In the genomic region with DNA sequence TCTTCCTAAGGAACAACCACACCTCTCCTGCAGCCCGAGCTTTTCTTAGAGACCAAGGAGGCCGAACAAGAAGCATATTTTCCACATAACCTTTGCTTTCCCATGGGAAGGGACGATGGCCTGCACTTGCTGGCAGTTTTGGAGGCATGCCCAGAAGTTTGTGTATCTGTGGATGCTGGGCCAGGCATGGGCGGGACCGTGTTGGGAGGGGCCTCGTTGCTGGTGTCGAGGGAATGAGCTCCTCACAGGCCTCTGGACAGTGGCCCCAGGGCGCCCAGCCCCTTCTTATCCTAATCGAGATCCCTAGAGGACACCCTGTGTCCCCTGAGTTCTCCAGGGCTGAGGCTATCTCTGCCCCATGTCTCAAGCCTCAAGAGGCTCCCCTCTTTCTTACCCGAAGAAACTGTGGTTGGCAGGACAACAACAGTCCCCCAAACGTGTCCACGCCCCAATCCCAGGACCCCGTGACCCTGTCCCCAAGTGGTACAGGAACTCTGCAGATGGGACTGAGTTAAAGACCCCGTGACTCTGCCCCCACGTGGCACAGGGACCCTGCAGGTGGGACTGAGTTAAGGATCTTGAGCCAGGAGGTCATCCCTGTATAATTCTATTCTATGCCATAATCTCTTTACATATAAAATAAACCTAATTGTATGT, we compare ENCODE assay signal across 13 cellular contexts.
A peak's percentile ranks its signal among the peaks of the same experiment; 100 is the strongest.
DNase-seq lines count a peak whose midpoint lies in the region; ATAC-seq and TF ChIP-seq lines count a peak whose summit lies in the region.
"Had no signal": no experiment of that assay in that cellular context is flagged by ENCODE, and none has a peak within 500 bp of the region (broad histone marks: within the 10 kb centered on the region; RNA-seq: fewer than 3 reads in every experiment).

No MANE protein-coding gene starts in this region.

- no peak overlapping the region for H3K4ac ChIP-seq in IMR-90 (ENCODE audit: low read depth, low read length)

- CTCF ChIA-PET in IMR-90 (lab: Yijun Ruan, JAX): no interaction called here
- CTCF ChIA-PET in activated CD4-positive, alpha-beta memory T cell treated with anti-CD3 and anti-CD28 coated beads for 36 hours (lab: Charles Lee): no interaction called here

- no peaks in the 10 kb centered on the region for H3K27me3 Mint-ChIP-seq in activated CD4-positive, alpha-beta memory T cell treated with anti-CD3 and anti-CD28 coated beads for 36 hours
- H3K27me3 Mint-ChIP-seq: activated naive CD8-positive, alpha-beta T cell treated with anti-CD3 and anti-CD28 coated beads for 36 hours had no signal

- H3K4me3 Mint-ChIP-seq in activated CD4-positive, alpha-beta memory T cell treated with anti-CD3 and anti-CD28 coated beads for 36 hours: no peak overlapping the region
- H3K4me3 Mint-ChIP-seq: activated naive CD8-positive, alpha-beta T cell treated with anti-CD3 and anti-CD28 coated beads for 36 hours; stimulated activated memory B cell treated with anti-CD40 and anti-IgM and Interleukin-4, amounts not matched to agents 10 μg/mL and 1 μg/mL and 100 μg/mL, for 72 hours had no signal

- H3K56ac ChIP-seq in IMR-90 (ENCODE audit: extremely low read depth, insufficient read depth, low read length): no peak overlapping the region

- TF ChIP-seq POLR2A in IMR-90 (IDR thresholded peaks at IDR 0.05; ENCODE audit: low read depth, low read length) (no peak), body of pancreas (IDR thresholded peaks at IDR 0.05) (no peak)

- H4K91ac ChIP-seq in IMR-90 (ENCODE audit: insufficient read depth, low read depth, low read length): no peak overlapping the region

- peak; percentile 4 for DNase-seq in IMR-90
- DNase-seq in body of pancreas: peak; percentile 69 to 87 (median 82)
- peak; percentile 67 to 71 (median 69) for DNase-seq in mucosa of descending colon
- no peak for DNase-seq in activated CD4-positive, alpha-beta memory T cell treated with anti-CD3 and anti-CD28 coated beads for 36 hours
- DNase-seq in cerebellar nuclear complex (lab: John Stamatoyannopoulos, UW): no peak
- no peak for DNase-seq in hepatocyte (ENCODE audit: low spot score)
- DNase-seq: activated naive CD8-positive, alpha-beta T cell treated with anti-CD3 and anti-CD28 coated beads for 36 hours; dermis blood vessel endothelial cell; NCI-H2081 treated with DMSO at 0.1 percent for 48 hours; stimulated activated CD4-positive, alpha-beta T cell treated with anti-CD3 and anti-CD28 coated beads, Interleukin-2, amount 100 ng/mL, for 24 hours had no signal

- ATAC-seq in IMR-90 (ENCODE audit: low read depth): peak; percentile 47
- peak; percentile 42 for ATAC-seq in body of pancreas
- ATAC-seq in mucosa of descending colon: peak; percentile 63
- ATAC-seq in GM18868 (IDR thresholded peaks at IDR 0.05; ENCODE audit: unreplicated experiment): no peak
- ATAC-seq: stimulated activated memory B cell treated with anti-CD40 and anti-IgM and Interleukin-4, amounts not matched to agents 10 μg/mL and 1 μg/mL and 100 μg/mL, for 72 hours had no signal

- H4K20me1 ChIP-seq in BLaER1: no peaks in the 10 kb centered on the region
- no peaks in the 10 kb centered on the region; the same call in 1 of the 2 replicates for H4K20me1 ChIP-seq in IMR-90 (ENCODE audit: insufficient read depth, low read length)
- no peaks in the 10 kb centered on the region for H4K20me1 ChIP-seq in hepatocyte (ENCODE audit: insufficient read depth, poor library complexity, severe bottlenecking)

- peaks cover 8% of the 10 kb centered on the region for H3K9me3 Mint-ChIP-seq in activated CD4-positive, alpha-beta memory T cell treated with anti-CD3 and anti-CD28 coated beads for 36 hours
- H3K9me3 Mint-ChIP-seq: activated naive CD8-positive, alpha-beta T cell treated with anti-CD3 and anti-CD28 coated beads for 36 hours had no signal

- H2BK120ac ChIP-seq in IMR-90 (ENCODE audit: low read depth, low read length): no peak overlapping the region

- H3K4me1 Mint-ChIP-seq in activated CD4-positive, alpha-beta memory T cell treated with anti-CD3 and anti-CD28 coated beads for 36 hours (ENCODE audit: low read depth): peaks cover 6% of the 10 kb centered on the region
- H3K4me1 Mint-ChIP-seq: stimulated activated memory B cell treated with anti-CD40 and anti-IgM and Interleukin-4, amounts not matched to agents 10 μg/mL and 1 μg/mL and 100 μg/mL, for 72 hours had no signal

- no peaks in the 10 kb centered on the region for H3K27me3 ChIP-seq in BLaER1
- peaks cover under 1% of the 10 kb centered on the region; the same call in 1 of the 2 replicates for H3K27me3 ChIP-seq in IMR-90 (ENCODE audit: control insufficient read depth, insufficient read depth, low read length)
- peaks cover 0 to under 1% of the 10 kb centered on the region in 2 donors for H3K27me3 ChIP-seq in body of pancreas
- peaks cover 14% of the 10 kb centered on the region for H3K27me3 ChIP-seq in hepatocyte

- in situ Hi-C loops in IMR-90 (cut with MboI; ENCODE audit: low sequenced_read_pairs): no loop called here

- no peak for TF ChIP-seq RAD21 in IMR-90 (IDR thresholded peaks at IDR 0.05; ENCODE audit: low read length)

- POLR2A ChIA-PET in IMR-90 (lab: Charles Lee; ENCODE audit: unreplicated experiment): no interaction called here
- POLR2A ChIA-PET in activated CD4-positive, alpha-beta memory T cell treated with anti-CD3 and anti-CD28 coated beads for 36 hours (lab: Charles Lee): no interaction called here

- H3K23ac ChIP-seq in IMR-90 (ENCODE audit: low read depth, low read length): no peak overlapping the region

- H2BK5ac ChIP-seq in IMR-90 (ENCODE audit: low read depth, low read length, poor library complexity, severe bottlenecking): no peak overlapping the region

- no peaks in the 10 kb centered on the region for H3K79me1 ChIP-seq in IMR-90 (ENCODE audit: low read depth in 1 of 2, low read length in 2 of 2)

- no peak overlapping the region for H3K14ac ChIP-seq in IMR-90 (replicated peaks; ENCODE audit: low read depth, low read length)

- H4K8ac ChIP-seq in IMR-90 (ENCODE audit: low read depth in 2 of 2, low read length in 2 of 2): no peak overlapping the region

- WGBS in IMR-90 (ENCODE audit: extremely low coverage in 2 of 2, insufficient read length in 1 of 2), 2 experiments: 43% methylated on average over 3 of the region's 15 CpGs; no CpG with 5 or more reads in 1 of the 2 experiments
- 38 to 48% methylated on average over 14 to 15 of the region's 15 CpGs for WGBS in body of pancreas, 2 donors
- 80% methylated on average over 15 of the region's 15 CpGs for WGBS in hepatocyte (ENCODE audit: low lambda C conversion rate, missing lambda C conversion rate)

- H3K18ac ChIP-seq in IMR-90 (ENCODE audit: low read depth, low read length): no peak overlapping the region

- H3K36me3 ChIP-seq in BLaER1 (peaks cover 6% of the 10 kb centered on the region; the same call in 1 of the 2 replicates), IMR-90 (ENCODE audit: control insufficient read depth, insufficient read depth, low read length) (no peaks in the 10 kb centered on the region), body of pancreas (replicated peaks in 1 of 2; ENCODE audit: insufficient read depth in 1 of 2, low read depth in 2 of 2) (no peaks in the 10 kb centered on the region), mucosa of descending colon (ENCODE audit: low read depth) (no peaks in the 10 kb centered on the region), hepatocyte (replicated peaks; ENCODE audit: insufficient read depth, low read depth) (no peaks in the 10 kb centered on the region)

- dilution Hi-C loops in IMR-90 (cut with HindIII; ENCODE audit: low sequenced_read_pairs, unreplicated experiment): no loop called here

- H3K9ac ChIP-seq in BLaER1: peak overlapping the region; percentile 69
- no peak overlapping the region for H3K9ac ChIP-seq in IMR-90 (ENCODE audit: low read depth, low read length)

- peak overlapping the region; percentile 87 for H3K27ac ChIP-seq in BLaER1
- no peak overlapping the region for H3K27ac ChIP-seq in IMR-90 (ENCODE audit: insufficient read depth, low read length)
- H3K27ac ChIP-seq in body of pancreas: no peak overlapping the region
- H3K27ac ChIP-seq in hepatocyte: no peak overlapping the region

- H3K9me1 ChIP-seq in IMR-90 (ENCODE audit: insufficient read depth, low read length): no peaks in the 10 kb centered on the region

- no peak overlapping the region for H2AK5ac ChIP-seq in IMR-90 (ENCODE audit: low read depth, low read length)

- H3K36me3 Mint-ChIP-seq in activated CD4-positive, alpha-beta memory T cell treated with anti-CD3 and anti-CD28 coated beads for 36 hours: no peaks in the 10 kb centered on the region
- H3K36me3 Mint-ChIP-seq: stimulated activated memory B cell treated with anti-CD40 and anti-IgM and Interleukin-4, amounts not matched to agents 10 μg/mL and 1 μg/mL and 100 μg/mL, for 72 hours had no signal

- no peak overlapping the region for H2BK15ac ChIP-seq in IMR-90 (ENCODE audit: low read depth, low read length)

- H2AFZ ChIP-seq in IMR-90 (replicated peaks; ENCODE audit: low read length, poor library complexity): no peak overlapping the region
- H2AFZ ChIP-seq in hepatocyte: no peak overlapping the region

- H4K5ac ChIP-seq in IMR-90 (ENCODE audit: low read depth, low read length): no peak overlapping the region

- H3K4me3 ChIP-seq in BLaER1 (peak overlapping the region; percentile 31; the same call in 1 of the 2 replicates), IMR-90 (ENCODE audit: insufficient read depth, low read depth, low read length) (no peak overlapping the region), body of pancreas (no peak overlapping the region), mucosa of descending colon (no peak overlapping the region), hepatocyte (no peak overlapping the region)

- no peak for TF ChIP-seq CTCF in IMR-90 (conservative IDR thresholded peaks at IDR 0.05; ENCODE audit: low read depth, low read length)
- no peak for TF ChIP-seq CTCF in body of pancreas (IDR thresholded peaks at IDR 0.05)
- TF ChIP-seq CTCF in mucosa of descending colon (IDR thresholded peaks at IDR 0.05): no peak
- TF ChIP-seq CTCF in hepatocyte (IDR thresholded peaks at IDR 0.05; ENCODE audit: poor library complexity): no peak

- peaks cover 47% of the 10 kb centered on the region for H3K4me1 ChIP-seq in BLaER1
- peaks cover 4% of the 10 kb centered on the region; the same call in 1 of the 2 replicates for H3K4me1 ChIP-seq in IMR-90 (ENCODE audit: control insufficient read depth, insufficient read depth, low read length)
- H3K4me1 ChIP-seq in body of pancreas: peaks cover 22% of the 10 kb centered on the region
- H3K4me1 ChIP-seq in mucosa of descending colon (ENCODE audit: low read depth): peaks cover 7% of the 10 kb centered on the region
- no peaks in the 10 kb centered on the region for H3K4me1 ChIP-seq in hepatocyte (ENCODE audit: insufficient read depth)

- H2AK9ac ChIP-seq in IMR-90 (replicated peaks; ENCODE audit: low read depth, low read length, poor library complexity): no peak overlapping the region

- H3K9me2 ChIP-seq in hepatocyte (replicated peaks; ENCODE audit: insufficient read depth): no peaks in the 10 kb centered on the region

- no TSS peak for BruUV-seq in IMR-90 (replicated peaks; lab: Mats Ljungman, UMichigan)

- intact Hi-C loops in IMR-90 (cut with micrococcal nuclease): no loop called here
- intact Hi-C loops in body of pancreas (cut with DNase I): no loop called here
- intact Hi-C loops in mucosa of descending colon (cut with DNase I, micrococcal nuclease): no loop called here
- intact Hi-C loops in activated CD4-positive, alpha-beta memory T cell treated with anti-CD3 and anti-CD28 coated beads for 36 hours (cut with micrococcal nuclease): no loop called here

- H3K79me2 ChIP-seq in hepatocyte: no peaks in the 10 kb centered on the region

- no peak overlapping the region for H2BK20ac ChIP-seq in IMR-90 (ENCODE audit: low read depth, low read length)

- no peak overlapping the region for H3K27ac Mint-ChIP-seq in activated CD4-positive, alpha-beta memory T cell treated with anti-CD3 and anti-CD28 coated beads for 36 hours
- H3K27ac Mint-ChIP-seq: activated naive CD8-positive, alpha-beta T cell treated with anti-CD3 and anti-CD28 coated beads for 36 hours; stimulated activated memory B cell treated with anti-CD40 and anti-IgM and Interleukin-4, amounts not matched to agents 10 μg/mL and 1 μg/mL and 100 μg/mL, for 72 hours had no signal

- H3K4me2 ChIP-seq in BLaER1: peak overlapping the region; percentile 92
- no peak overlapping the region for H3K4me2 ChIP-seq in IMR-90 (ENCODE audit: low read depth, low read length)
- H3K4me2 ChIP-seq in hepatocyte: no peak overlapping the region

- H3K9me3 ChIP-seq in BLaER1 (peaks cover 17% of the 10 kb centered on the region; the same call in 1 of the 2 replicates), IMR-90 (ENCODE audit: control insufficient read depth, insufficient read depth, low read length) (peaks cover 2% of the 10 kb centered on the region; the same call in 1 of the 2 replicates), body of pancreas (no peaks in the 10 kb centered on the region), mucosa of descending colon (no peaks in the 10 kb centered on the region), hepatocyte (ENCODE audit: low read depth) (no peaks in the 10 kb centered on the region)

Comparison
In these comparisons a context has a peak if more than half of its experiments do, and no peak if none do; other contexts are left out.
1. DNase-seq: peak in IMR-90 (single experiment), body of pancreas (4 of 4) and mucosa of descending colon (3 of 3); none in activated CD4-positive, alpha-beta memory T cell treated with anti-CD3 and anti-CD28 coated beads for 36 hours (single experiment), cerebellar nuclear complex (0 of 2) and hepatocyte (single experiment).